ENCODE assay signal across 8 cellular contexts in the genomic region with DNA sequence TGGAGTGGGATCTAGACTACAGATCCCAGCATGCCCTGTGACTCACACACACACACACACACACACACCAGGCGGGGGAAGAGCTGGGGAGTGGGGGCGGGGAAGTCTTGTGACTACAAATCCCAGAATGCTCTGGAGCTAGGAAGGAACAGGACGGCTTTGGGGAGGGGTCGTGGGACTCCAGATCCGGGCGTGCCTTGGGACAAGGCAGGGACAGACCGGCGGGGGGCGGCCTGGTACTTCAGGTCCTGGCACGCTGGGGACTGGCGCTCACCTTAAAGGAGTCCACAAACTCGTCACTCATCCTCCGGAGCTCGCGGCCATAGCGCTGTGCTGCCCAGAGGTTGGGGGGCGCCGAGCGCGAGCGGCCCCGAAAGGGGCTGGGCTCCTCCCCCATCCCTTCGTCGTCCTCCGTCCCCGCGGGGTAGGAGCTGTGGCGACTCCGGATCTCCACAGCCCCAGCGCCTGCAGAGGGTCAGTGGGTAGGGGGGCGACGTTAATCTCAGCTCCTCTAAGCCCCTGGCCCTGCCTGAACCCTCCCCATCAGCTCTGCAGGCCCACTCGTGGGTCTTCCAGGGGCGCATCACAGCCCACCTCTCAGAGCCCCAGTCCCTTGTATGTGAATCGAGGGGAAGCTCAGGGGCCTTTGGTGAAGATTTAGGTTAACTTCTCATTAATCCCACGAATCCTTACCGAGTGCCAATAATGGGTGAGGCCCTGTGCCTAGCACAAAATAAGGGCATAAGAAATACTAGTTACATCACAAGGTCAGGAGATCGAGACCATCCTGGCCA. TPM values are rescaled to one million over a fixed set of nuclear protein-coding genes. Genes with fewer than 3 reads are reported as not detected.
A peak's percentile ranks its signal among the peaks of the same experiment; 100 is the strongest.
DNase-seq lines count a peak whose midpoint lies in the region; ATAC-seq and TF ChIP-seq lines count a peak whose summit lies in the region.

No MANE protein-coding gene starts in this region.

- peak overlapping the region; percentile 95 to 99 (median 98) for H3K27ac Mint-ChIP-seq in CD14-positive monocyte
- H3K27ac Mint-ChIP-seq in activated CD4-positive, alpha-beta memory T cell treated with anti-CD3 and anti-CD28 coated beads for 36 hours, result peak overlapping the region; percentile 95

- peak overlapping the region; percentile 80 to 100 (median 98) for H3K27ac ChIP-seq in dorsolateral prefrontal cortex
- peak overlapping the region; percentile 89 to 94 (median 92) for H3K27ac ChIP-seq in right lobe of liver

- peaks cover 0 to 3% (median 2%) of the 10 kb centered on the region in 4 donors for H3K36me3 ChIP-seq in right lobe of liver

- no peaks in the 10 kb centered on the region for H3K9me3 Mint-ChIP-seq in CD14-positive monocyte
- H3K9me3 Mint-ChIP-seq in activated CD4-positive, alpha-beta memory T cell treated with anti-CD3 and anti-CD28 coated beads for 36 hours, result no peaks in the 10 kb centered on the region

- H3K27me3 Mint-ChIP-seq in CD14-positive monocyte (ENCODE audit: low read depth in 3 of 3), result no peaks in the 10 kb centered on the region
- H3K27me3 Mint-ChIP-seq in activated CD4-positive, alpha-beta memory T cell treated with anti-CD3 and anti-CD28 coated beads for 36 hours, result no peaks in the 10 kb centered on the region

- POLR2A ChIA-PET in activated CD4-positive, alpha-beta memory T cell treated with anti-CD3 and anti-CD28 coated beads for 36 hours (lab: Charles Lee), result interaction anchor here (0.6 to 4.1 kb wide), 13 partner anchors 9 to 85 kb away, joined by 3 to 36 read pairs (median 4); partner anchors contain the start of genes BAD, CATSPERZ, ESRRA and FERMT3

- peak; percentile 21 for ATAC-seq in HG02798 (IDR thresholded peaks at IDR 0.05; ENCODE audit: poor library complexity, unreplicated experiment)
- peak; percentile 37 to 52 (median 43) for ATAC-seq in right lobe of liver
- ATAC-seq in HG03457 (IDR thresholded peaks at IDR 0.05; ENCODE audit: unreplicated experiment), result no peak

- peaks cover 3 to 14% of the 10 kb centered on the region in 2 donors for H3K36me3 Mint-ChIP-seq in CD14-positive monocyte
- H3K36me3 Mint-ChIP-seq in activated CD4-positive, alpha-beta memory T cell treated with anti-CD3 and anti-CD28 coated beads for 36 hours, result peaks cover 11% of the 10 kb centered on the region

- CTCF ChIA-PET in activated CD4-positive, alpha-beta memory T cell treated with anti-CD3 and anti-CD28 coated beads for 36 hours (lab: Charles Lee), result interaction anchor here (0.6 to 6.4 kb wide), 14 partner anchors 9 to 417 kb away, joined by 3 to 46 read pairs (median 6); partner anchors contain the start of genes BAD, CATSPERZ, ESRRA and FERMT3

- H3K4me1 Mint-ChIP-seq in CD14-positive monocyte, result peaks cover 29% of the 10 kb centered on the region
- H3K4me1 Mint-ChIP-seq in activated CD4-positive, alpha-beta memory T cell treated with anti-CD3 and anti-CD28 coated beads for 36 hours (ENCODE audit: low read depth), result peaks cover 15% of the 10 kb centered on the region

- H3K4me3 ChIP-seq in dorsolateral prefrontal cortex, result peak overlapping the region; percentile 41 to 91 (median 74)
- peak overlapping the region; percentile 67 to 74 (median 70) for H3K4me3 ChIP-seq in right lobe of liver

- 13% methylated on average over 8 of the region's 38 CpGs for WGBS in right lobe of liver (ENCODE audit: insufficient coverage, low coverage, low lambda C conversion rate, missing lambda C conversion rate)

- intact Hi-C loops in CD14-positive monocyte (cut with micrococcal nuclease), result loop anchor here in 1 of 2 donors (2.0 kb wide), 1 partner anchor 13 kb away; the partner anchor contains the start of genes BAD and GPR137
- intact Hi-C loops in activated CD4-positive, alpha-beta memory T cell treated with anti-CD3 and anti-CD28 coated beads for 36 hours (cut with micrococcal nuclease), result loop anchor here (2.0 kb wide), 1 partner anchor 31 kb away; the partner anchor contains the start of gene FKBP2
- intact Hi-C loops in dorsolateral prefrontal cortex (cut with DNase I), result loop anchor here in 1 of 2 donors (1.0 kb wide), 1 partner anchor 33 kb away; no protein-coding TSS in a partner anchor
- intact Hi-C loops in right lobe of liver (cut with DNase I), result no loop called here

- DNase-seq in CD14-positive monocyte (ENCODE audit: low spot score) (peak; percentile 94), NCI-H82 (lab: John Stamatoyannopoulos, UW) (peak; percentile 98), dorsolateral prefrontal cortex (peak; percentile 77 to 96 (median 92)), right lobe of liver (peak; percentile 89 to 94 (median 92))
- DNase-seq in activated CD4-positive, alpha-beta memory T cell treated with anti-CD3 and anti-CD28 coated beads for 36 hours, result peak; percentile 93
- peak; percentile 70 to 72 for DNase-seq in stimulated activated CD4-positive, alpha-beta T cell treated with anti-CD3 and anti-CD28 coated beads, Interleukin-2, amount 100 ng/mL, for 48 hours

- H3K9me3 ChIP-seq in right lobe of liver, result no peaks in the 10 kb centered on the region

- TF ChIP-seq POLR2A in right lobe of liver (IDR thresholded peaks at IDR 0.05), result peak; percentile 43

- TF ChIP-seq CTCF in CD14-positive monocyte (IDR thresholded peaks at IDR 0.05), result no peak
- TF ChIP-seq CTCF in dorsolateral prefrontal cortex (IDR thresholded peaks at IDR 0.05 in 54 of 56, conservative IDR thresholded peaks at IDR 0.05 in 2 of 56; ENCODE audit: low read depth in 1 of 56, partially characterized antibody in 56 of 56), result peak in 52 of 56 donors; percentile 15 to 68 (median 48)
- TF ChIP-seq CTCF in right lobe of liver (IDR thresholded peaks at IDR 0.05), result peak in 2 of 4 donors; percentile 25 to 34

- H3K4me3 Mint-ChIP-seq in CD14-positive monocyte, result peak overlapping the region; percentile 89 to 94
- H3K4me3 Mint-ChIP-seq in activated CD4-positive, alpha-beta memory T cell treated with anti-CD3 and anti-CD28 coated beads for 36 hours, result peak overlapping the region; percentile 89

- H3K4me1 ChIP-seq in right lobe of liver, result peaks cover 0 to 34% (median 17%) of the 10 kb centered on the region in 4 donors

- H3K27me3 ChIP-seq in dorsolateral prefrontal cortex, result no peaks in the 10 kb centered on the region
- no peaks in the 10 kb centered on the region for H3K27me3 ChIP-seq in right lobe of liver

RNA-seq across cellular contexts. Expression of gene BAD, which starts 12.9 kb away (rescaled TPM):
- 10 to 100 TPM; 48.7 to 63.2 TPM for polyA plus RNA-seq in CD14-positive monocyte
- total RNA-seq in activated CD4-positive, alpha-beta memory T cell treated with anti-CD3 and anti-CD28 coated beads for 36 hours, result 10 to 100 TPM; 23.7 to 24.2 TPM
- total RNA-seq in dorsolateral prefrontal cortex (100 to 1,000 TPM in 1 of 120 experiments, 10 to 100 TPM in 119; 49.5 to 105 (median 74.6) TPM), right lobe of liver (10 to 100 TPM; 22.0 to 53.8 (median 26.0) TPM)

RNA-seq across cellular contexts. Expression of gene GPR137, which starts 14.1 kb away (rescaled TPM):
- 1 to 10 TPM; 7.8 to 9.3 TPM for polyA plus RNA-seq in CD14-positive monocyte
- total RNA-seq in activated CD4-positive, alpha-beta memory T cell treated with anti-CD3 and anti-CD28 coated beads for 36 hours, result 10 to 100 TPM; 28.7 to 31.6 TPM
- 100 to 1,000 TPM in 14 of 120 experiments, 10 to 100 TPM in 106; 60.7 to 140 (median 86.2) TPM for total RNA-seq in dorsolateral prefrontal cortex
- total RNA-seq in right lobe of liver, result 10 to 100 TPM; 13.0 to 21.9 (median 17.8) TPM

RNA-seq across cellular contexts. Expression of gene KCNK4, which starts 19.6 kb away (rescaled TPM):
- not detected for polyA plus RNA-seq in CD14-positive monocyte
- under 1 TPM in 1 of 2 experiments, not detected in 1; 0.34 TPM for total RNA-seq in activated CD4-positive, alpha-beta memory T cell treated with anti-CD3 and anti-CD28 coated beads for 36 hours
- total RNA-seq in dorsolateral prefrontal cortex (10 to 100 TPM in 29 of 120 experiments, 1 to 10 TPM in 91; 2.4 to 12.7 (median 8.0) TPM), right lobe of liver (not detected)

RNA-seq across cellular contexts. Expression of gene PLCB3, which starts 20.2 kb away (rescaled TPM):
- 1 to 10 TPM; 1.1 to 1.4 TPM for polyA plus RNA-seq in CD14-positive monocyte
- total RNA-seq in activated CD4-positive, alpha-beta memory T cell treated with anti-CD3 and anti-CD28 coated beads for 36 hours, result 10 to 100 TPM; 10.4 to 12.3 TPM
- total RNA-seq in dorsolateral prefrontal cortex (10 to 100 TPM in 41 of 120 experiments, 1 to 10 TPM in 79; 4.4 to 20.8 (median 8.5) TPM), right lobe of liver (1 to 10 TPM; 5.4 to 8.0 (median 6.7) TPM)

RNA-seq across cellular contexts. Expression of gene PPP1R14B, which starts 24.8 kb away (rescaled TPM):
- 10 to 100 TPM; 11.7 to 34.2 TPM for polyA plus RNA-seq in CD14-positive monocyte
- total RNA-seq in activated CD4-positive, alpha-beta memory T cell treated with anti-CD3 and anti-CD28 coated beads for 36 hours, result 100 to 1,000 TPM; 238 to 242 TPM
- total RNA-seq in dorsolateral prefrontal cortex (10 to 100 TPM; 14.3 to 71.9 (median 29.4) TPM), right lobe of liver (10 to 100 TPM; 34.1 to 90.3 (median 49.7) TPM)
